Comparison of ENCODE assay signal across 21 cellular contexts in genomic region chr18:10562773-10563160, GRCh38. TPM values are rescaled to one million over a fixed set of nuclear protein-coding genes. Genes with fewer than 3 reads are reported as not detected.
DNase-seq lines count a peak whose midpoint lies in the region; ATAC-seq and TF ChIP-seq lines count a peak whose summit lies in the region.
"Had no signal": no experiment of that assay in that cellular context is flagged by ENCODE, and none has a peak within 500 bp of the region (broad histone marks: within the 10 kb centered on the region; RNA-seq: fewer than 3 reads in every experiment).

No MANE protein-coding gene starts in this region.

- 60 to 62% methylated on average over 5 of the region's 5 CpGs for WGBS in esophagus squamous epithelium, 2 donors

- intact Hi-C loops in esophagus squamous epithelium (cut with DNase I) = no loop called here

- TF ChIP-seq CTCF in AG10803 (conservative IDR thresholded peaks at IDR 0.05; ENCODE audit: low read length) (no peak), LNCaP clone FGC (IDR thresholded peaks at IDR 0.05; ENCODE audit: control insufficient read depth, extremely low read depth, insufficient read depth) (no peak), fibroblast of the aortic adventitia (IDR thresholded peaks at IDR 0.05; ENCODE audit: insufficient read depth, low read length) (no peak), esophagus squamous epithelium (IDR thresholded peaks at IDR 0.05) (no peak)

- DNase-seq in AG10803 (ENCODE audit: low read depth) = peak; percentile 15
- DNase-seq in LNCaP clone FGC (ENCODE audit: low read depth) = peak; percentile 32
- peak; percentile 31 for DNase-seq in astrocyte of the hippocampus (ENCODE audit: low read depth, low spot score)
- DNase-seq in fibroblast of the aortic adventitia (ENCODE audit: low read depth) = peak; percentile 45
- DNase-seq in esophagus squamous epithelium (lab: John Stamatoyannopoulos, UW) = no peak
- DNase-seq in RKO (ENCODE audit: low spot score) = no peak
- DNase-seq: AML-193; CD4-positive, alpha-beta T cell; COR-L47; DMS53; H9; NCI-H1092 treated with DMSO at 0.1 percent for 48 hours; NCI-H1436 treated with DMSO at 0.1 percent for 48 hours; NCI-H187 treated with DMSO at 0.1 percent for 48 hours; NCI-H524 treated with DMSO at 0.1 percent for 48 hours; NCI-H82; SHP77 had no signal

- no peak for ATAC-seq in HG02973 (IDR thresholded peaks at IDR 0.05; ENCODE audit: unreplicated experiment)
- ATAC-seq: GM23338 had no signal

- no peaks in the 10 kb centered on the region for H3K27me3 ChIP-seq in esophagus squamous epithelium
- H3K27me3 ChIP-seq: BLaER1 treated with 17β-estradiol and CSF1 and Interleukin-3, amounts not matched to agents 10 nM and 100 nM had no signal

- TF ChIP-seq POLR2A in esophagus squamous epithelium (IDR thresholded peaks at IDR 0.05) = no peak

- H3K36me3 ChIP-seq in esophagus squamous epithelium = peaks cover 0 to 3% (median 0%) of the 10 kb centered on the region in 3 donors

- H3K9me3 ChIP-seq in esophagus squamous epithelium = no peaks in the 10 kb centered on the region
- H3K9me3 ChIP-seq: BLaER1 treated with 17β-estradiol and CSF1 and Interleukin-3, amounts not matched to agents 10 nM and 100 nM had no signal

- no peak overlapping the region for H3K4me3 ChIP-seq in AG10803 (ENCODE audit: low read length)
- H3K4me3 ChIP-seq in LNCaP clone FGC (ENCODE audit: low read depth, low read length) = no peak overlapping the region
- no peak overlapping the region for H3K4me3 ChIP-seq in fibroblast of the aortic adventitia (ENCODE audit: low read depth, low read length)
- H3K4me3 ChIP-seq in esophagus squamous epithelium = no peak overlapping the region
- H3K4me3 ChIP-seq: BLaER1 treated with 17β-estradiol and CSF1 and Interleukin-3, amounts not matched to agents 10 nM and 100 nM; GM23338 had no signal

- H3K27ac ChIP-seq in esophagus squamous epithelium = peak overlapping the region in 1 of 4 donors; percentile 7
- H3K27ac ChIP-seq: KMS-11 had no signal

- H3K4me1 ChIP-seq in esophagus squamous epithelium = peaks cover 12 to 62% (median 25%) of the 10 kb centered on the region in 3 donors

RNA-seq across cellular contexts. Expression of gene NAPG, which starts 36.9 kb away (rescaled TPM):
- total RNA-seq in fibroblast of the aortic adventitia (ENCODE audit: low replicate concordance) (44.6 and 73.6 TPM in 2 replicates), esophagus squamous epithelium (10 to 100 TPM; 27.1 to 34.7 (median 31.0) TPM)

Comparison
In these comparisons a context has a peak if more than half of its experiments do, and no peak if none do; other contexts are left out.
1. DNase-seq: peak in AG10803 (single experiment), LNCaP clone FGC (single experiment), astrocyte of the hippocampus (single experiment) and fibroblast of the aortic adventitia (single experiment); none in esophagus squamous epithelium (single experiment) and RKO (single experiment).